Comparison of ENCODE assay signal across 10 cellular contexts in genomic region chr3:37713820-37714204, GRCh38.
"Had no signal": no experiment of that assay in that cellular context is flagged by ENCODE, and none has a peak within 500 bp of the region (broad histone marks: within the 10 kb centered on the region; RNA-seq: fewer than 3 reads in every experiment).

No MANE protein-coding gene starts in this region.

- H3K9me3 ChIP-seq: prostate gland, tibial nerve had no signal

- H3K4me1 ChIP-seq: prostate gland had no signal

- DNase-seq: activated CD4-positive, alpha-beta T cell treated with anti-CD3 and anti-CD28 coated beads, Interleukin-2, amount 10 ng/mL, durations not matched to agents 7 days and 5 days; activated CD4-positive, CD25-positive, alpha-beta regulatory T cell; activated CD8-positive, alpha-beta memory T cell treated with anti-CD3 and anti-CD28 coated beads for 24 hours; activated naive CD4-positive, alpha-beta T cell treated with anti-CD3 and anti-CD28 coated beads for 36 hours; SHP77; stimulated activated CD4-positive, alpha-beta T cell treated with anti-CD3 and anti-CD28 coated beads, Interleukin-4, amount 100 ng/mL, for 4 hours; stimulated activated naive CD8-positive, alpha-beta T cell treated with anti-CD3 and anti-CD28 coated beads, Interleukin-15, amount 100 ng/mL, for 72 hours; T-helper 17 cell had no signal

- ATAC-seq: stimulated activated naive CD8-positive, alpha-beta T cell treated with anti-CD3 and anti-CD28 coated beads, Interleukin-15, amount 100 ng/mL, for 72 hours; T-helper 17 cell had no signal

- H3K36me3 ChIP-seq: prostate gland had no signal

- H3K4me3 ChIP-seq: prostate gland, tibial nerve had no signal

- H3K27ac ChIP-seq: prostate gland had no signal

- H3K27me3 ChIP-seq: tibial nerve had no signal
